Comparison of ENCODE assay signal across 8 cellular contexts in the genomic region with DNA sequence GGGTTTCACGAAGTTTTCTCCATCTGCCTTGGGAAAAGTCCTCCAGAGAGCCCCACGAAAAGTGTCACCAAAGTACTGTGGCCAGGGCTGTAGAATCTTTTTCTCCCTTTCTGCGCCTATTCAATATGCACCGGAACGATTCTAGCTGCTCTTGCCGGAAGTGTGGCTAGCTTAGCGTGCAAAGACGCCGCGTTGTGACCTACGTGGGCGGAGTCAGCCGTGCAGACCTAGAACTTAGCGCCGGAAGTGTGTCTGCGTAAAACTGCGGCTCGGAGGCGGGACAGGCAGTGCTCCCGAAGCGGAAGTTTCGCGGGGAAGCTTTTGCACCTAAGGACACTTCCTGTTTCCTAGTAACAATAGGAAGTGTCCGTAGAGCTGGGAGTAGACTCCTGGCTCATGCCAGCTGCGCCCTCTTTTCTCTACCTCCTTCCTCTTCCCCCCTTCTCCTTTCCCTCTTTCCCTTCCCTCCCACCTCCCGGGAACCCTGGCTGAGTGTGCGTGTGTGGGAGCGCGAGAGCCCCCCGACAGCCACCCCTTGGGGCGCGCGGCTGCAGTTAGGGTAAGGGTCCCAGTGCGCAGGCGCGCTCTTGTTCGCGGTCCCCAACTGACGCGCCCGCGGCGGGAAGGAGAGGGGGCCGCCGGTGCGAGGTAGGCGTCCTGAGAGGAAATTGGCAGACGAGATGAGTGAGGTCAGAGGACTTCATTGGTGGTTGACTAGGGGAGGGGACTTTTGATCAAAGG. TPM values are rescaled to one million over a fixed set of nuclear protein-coding genes. Genes with fewer than 3 reads are reported as not detected.
DNase-seq lines count a peak whose midpoint lies in the region; ATAC-seq and TF ChIP-seq lines count a peak whose summit lies in the region.

Gene ZNF646, plus strand, starts transcription at position 350 of the 741 bp plus-strand sequence. CDS start 1,903 bp downstream, outside the sequence.
Gene ZNF668, minus strand, starts transcription at position 168 of the 741 bp plus-strand sequence. CDS start 9,781 bp downstream, outside the sequence.

- peaks cover 73% of the 10 kb centered on the region for H3K79me2 ChIP-seq in PC-9 (ENCODE audit: low read depth)

- H3F3A ChIP-seq in PC-9 (ENCODE audit: insufficient read depth, low read depth), result peaks cover 4% of the 10 kb centered on the region; the same call in 1 of the 2 replicates

- H3K9me3 ChIP-seq in PC-9 (ENCODE audit: insufficient read depth, low read depth) (no peaks in the 10 kb centered on the region), mucosa of rectum (ENCODE audit: control insufficient read depth in 2 of 2, low read length in 2 of 2) (no peaks in the 10 kb centered on the region)

- no peaks in the 10 kb centered on the region for H3K9me2 ChIP-seq in PC-9 (ENCODE audit: insufficient read depth)

- H3K4me1 ChIP-seq in PC-9 (replicated peaks; ENCODE audit: insufficient read depth), result peaks cover 20% of the 10 kb centered on the region
- peaks cover 22% of the 10 kb centered on the region in 2 donors for H3K4me1 ChIP-seq in mucosa of rectum (ENCODE audit: control insufficient read depth in 2 of 2, insufficient read depth in 2 of 2, low read length in 2 of 2)

- POLR2A ChIA-PET in PC-9 (lab: Charles Lee; ENCODE audit: unreplicated experiment), result interaction anchor here (0.6 to 1.7 kb wide), 11 partner anchors 28 to 1040 kb away, joined by 3 to 16 read pairs (median 5); partner anchors contain the start of genes CTF1, KAT8 and PRSS8

- H3K27ac ChIP-seq in PC-9 (peak within 1 kb of the TSS; percentile 62), mucosa of rectum (ENCODE audit: low read depth in 2 of 2, low read length in 2 of 2) (peak within 1 kb of the TSS; percentile 81 to 91)

- H2AFZ ChIP-seq in PC-9, result peak within 1 kb of the TSS; percentile 93

- CTCF ChIA-PET in PC-9 (lab: Charles Lee), result interaction anchor here (0.6 to 1.6 kb wide), 4 partner anchors 50 to 625 kb away, joined by 4 to 21 read pairs (median 12); partner anchors contain the start of gene HSD3B7

- H3K36me3 ChIP-seq in PC-9 (ENCODE audit: low read depth) (no peaks in the 10 kb centered on the region), mucosa of rectum (ENCODE audit: control insufficient read depth in 2 of 2, insufficient read depth in 2 of 2, low read length in 2 of 2) (peaks cover 29 to 34% of the 10 kb centered on the region in 2 donors)

- TF ChIP-seq CTCF in PC-9 (conservative IDR thresholded peaks at IDR 0.05), result no peak

- TF ChIP-seq POLR2A in erythroblast (IDR thresholded peaks at IDR 0.05; ENCODE audit: low read length), result peak; percentile 96

- intact Hi-C loops in PC-9 (cut with micrococcal nuclease; ENCODE audit: unreplicated experiment), result loop anchor here (1.0 to 2.0 kb wide), 6 partner anchors 41 to 385 kb away; partner anchors contain the start of genes ARMC5, FUS, HSD3B7 and PRSS8

- peaks cover 8% of the 10 kb centered on the region for H4K20me1 ChIP-seq in PC-9 (ENCODE audit: insufficient read depth)

- no peaks in the 10 kb centered on the region for H3K27me3 ChIP-seq in PC-9 (ENCODE audit: insufficient read depth, low read depth)
- no peaks in the 10 kb centered on the region for H3K27me3 ChIP-seq in mucosa of rectum (ENCODE audit: control insufficient read depth in 2 of 2, insufficient read depth in 2 of 2, low read length in 2 of 2)

- H3K9ac ChIP-seq in mucosa of rectum (ENCODE audit: low read depth in 1 of 2, low read length in 2 of 2), result peak within 1 kb of the TSS; percentile 91

- peak; percentile 99 for DNase-seq in DMS153 treated with DMSO at 0.1 percent for 48 hours (lab: John Stamatoyannopoulos, UW; ENCODE audit: unreplicated experiment)
- DNase-seq in Jurkat, Clone E6-1 (ENCODE audit: low read depth, low spot score), result peak; percentile 99
- peak; percentile 98 to 99 for DNase-seq in PC-9
- DNase-seq in activated T-cell treated with anti-CD3 and anti-CD28 coated beads, Interleukin-2, amount 50 U/mL, for 1 hour, result peak; percentile 94
- peak; percentile 99 to 100 for DNase-seq in erythroblast (lab: John Stamatoyannopoulos, UW)
- DNase-seq in stimulated activated CD8-positive, alpha-beta memory T cell treated with anti-CD3 and anti-CD28 coated beads, Interleukin-4, amount 100 ng/mL, for 48 hours, result peak; percentile 98

- peak within 1 kb of the TSS; percentile 95 for H3K4me2 ChIP-seq in PC-9

- BruUV-seq in PC-9 (replicated peaks; lab: Mats Ljungman, UMichigan), result no TSS peak

- peak within 1 kb of the TSS; percentile 98 for H3K4me3 ChIP-seq in Jurkat, Clone E6-1 (ENCODE audit: low read length)
- peak within 1 kb of the TSS; percentile 89 for H3K4me3 ChIP-seq in PC-9
- peak within 1 kb of the TSS; percentile 83 to 88 for H3K4me3 ChIP-seq in mucosa of rectum (ENCODE audit: low read length in 2 of 2)

- peak; percentile 69 for ATAC-seq in GM21619 (IDR thresholded peaks at IDR 0.05; ENCODE audit: unreplicated experiment)

RNA-seq across cellular contexts. Expression of gene ZNF646, which starts in this region (rescaled TPM):
- polyA plus RNA-seq in Jurkat, Clone E6-1 (2012; ENCODE audit: insufficient read depth, insufficient read length), result 12.7 TPM
- total RNA-seq in PC-9 (2021), result 25.4 and 30.7 TPM in 2 replicates

RNA-seq across cellular contexts. Expression of gene ZNF668, which starts in this region (rescaled TPM):
- 12.6 TPM for polyA plus RNA-seq in Jurkat, Clone E6-1 (2012; ENCODE audit: insufficient read depth, insufficient read length)
- total RNA-seq in PC-9 (2021), result 13.2 and 17.4 TPM in 2 replicates

Comparison
In these comparisons a context has a peak if more than half of its experiments do, and no peak if none do; other contexts are left out.
1. Peak in every context shown above with its lines: DNase-seq, ATAC-seq, H3K4me3 ChIP-seq and H3K27ac ChIP-seq.